26 cellular contexts compared by ENCODE assay signal in genomic region chr7:32802305-32802910, GRCh38.
DNase-seq lines count a peak whose midpoint lies in the region; ATAC-seq, FAIRE-seq and TF ChIP-seq lines count a peak whose summit lies in the region.
"Had no signal": no experiment of that assay in that cellular context is flagged by ENCODE, and none has a peak within 500 bp of the region (broad histone marks: within the 10 kb centered on the region; RNA-seq: fewer than 3 reads in every experiment).

No MANE protein-coding gene starts in this region.

- POLR2A ChIA-PET in GM12878 (lab: Charles Lee): no interaction called here

- H3K36me3 ChIP-seq in GM12878 (ENCODE audit: control insufficient read depth in 2 of 2, insufficient read depth in 2 of 2, low read length in 1 of 2) (no peaks in the 10 kb centered on the region), endodermal cell (ENCODE audit: control insufficient read depth, insufficient read depth, low read length) (no peaks in the 10 kb centered on the region), mesendoderm (ENCODE audit: control insufficient read depth, insufficient read depth, low read length) (no peaks in the 10 kb centered on the region)
- H3K36me3 ChIP-seq: BE2C, BLaER1 had no signal

- H3K79me2 ChIP-seq in GM12878 (ENCODE audit: control insufficient read depth, insufficient read depth, low read length) (no peaks in the 10 kb centered on the region), mesendoderm (ENCODE audit: control insufficient read depth, insufficient read depth, low read length) (no peaks in the 10 kb centered on the region)

- no peak overlapping the region for H3K4me3 ChIP-seq in GM12878
- H3K4me3 ChIP-seq in endodermal cell (ENCODE audit: low read length): peak overlapping the region; percentile 65
- no peak overlapping the region for H3K4me3 ChIP-seq in mesendoderm (ENCODE audit: low read length)
- H3K4me3 ChIP-seq: BLaER1 had no signal

- H3K4me3 Mint-ChIP-seq in endodermal cell: no peak overlapping the region
- H3K4me3 Mint-ChIP-seq: CD14-positive monocyte; CD4-positive, alpha-beta memory T cell; CD4-positive, CD25-positive, alpha-beta regulatory T cell; CD8-positive, alpha-beta memory T cell had no signal

- no peak overlapping the region for H3K4ac ChIP-seq in mesendoderm (ENCODE audit: low read depth, low read length)

- RAD21 ChIA-PET in GM12878 (lab: Charles Lee; ENCODE audit: unreplicated experiment): interaction anchor here (1.2 kb wide), 1 partner anchor 306 kb away, joined by 3 read pairs; no protein-coding TSS in a partner anchor

- peak; percentile 19 for DNase-seq in DMS53 (lab: John Stamatoyannopoulos, UW)
- DNase-seq in DMS53 treated with DMSO at 0.1 percent for 48 hours (lab: John Stamatoyannopoulos, UW; ENCODE audit: unreplicated experiment): no peak
- DNase-seq in GM12878 (ENCODE audit: low read depth, low spot score): no peak
- DNase-seq in endodermal cell: no peak
- peak; percentile 2 for DNase-seq in mesendoderm
- no peak for DNase-seq in NCI-H1930 (lab: John Stamatoyannopoulos, UW)
- DNase-seq in SW480 (ENCODE audit: low spot score): no peak
- no peak for DNase-seq in putamen (ENCODE audit: low spot score)
- DNase-seq: ACHN; BE2C; C1 segment of cervical spinal cord; CD4-positive, alpha-beta memory T cell; CD4-positive, CD25-positive, alpha-beta regulatory T cell; CD8-positive, alpha-beta memory T cell; COR-L47; DMS 273 treated with DMSO at 0.1 percent for 48 hours; DMS153; DMS79; DND-41; EL; GDM1 had no signal

- no peak overlapping the region for H3K27ac Mint-ChIP-seq in endodermal cell
- H3K27ac Mint-ChIP-seq: CD14-positive monocyte; CD4-positive, alpha-beta memory T cell; CD4-positive, CD25-positive, alpha-beta regulatory T cell had no signal

- H3K9ac ChIP-seq in GM12878 (ENCODE audit: control insufficient read depth, insufficient read depth, low read length): no peak overlapping the region
- no peak overlapping the region for H3K9ac ChIP-seq in endodermal cell (ENCODE audit: extremely low read depth, low read length, poor library complexity, severe bottlenecking)
- no peak overlapping the region for H3K9ac ChIP-seq in mesendoderm (ENCODE audit: low read length)
- H3K9ac ChIP-seq: BLaER1 had no signal

- no TSS peak for BruUV-seq in GM12878 (replicated peaks; lab: Mats Ljungman, UMichigan)

- TF ChIP-seq CTCF in GM12878 (IDR thresholded peaks at IDR 0.05 in 2 of 3, conservative IDR thresholded peaks at IDR 0.05 in 1 of 3; ENCODE audit: control insufficient read depth in 2 of 3, extremely low read depth in 1 of 3, insufficient read depth in 1 of 3, low read depth in 3 of 3, low read length in 3 of 3): no peak
- no peak for TF ChIP-seq CTCF in endodermal cell (conservative IDR thresholded peaks at IDR 0.05)

- H3K27me3 ChIP-seq in GM12878 (replicated peaks in 1 of 2; ENCODE audit: control insufficient read depth in 2 of 2, insufficient read depth in 2 of 2, low read length in 1 of 2) (no peaks in the 10 kb centered on the region; a peak in 1 of 4 replicates), endodermal cell (ENCODE audit: control insufficient read depth, insufficient read depth, low read length, poor library complexity, severe bottlenecking) (no peaks in the 10 kb centered on the region), mesendoderm (ENCODE audit: insufficient read depth, low read length, poor library complexity) (no peaks in the 10 kb centered on the region)
- H3K27me3 ChIP-seq: BE2C, BLaER1 had no signal

- no peak for ATAC-seq in GM12878

- H3K18ac ChIP-seq in mesendoderm (ENCODE audit: low read length): no peak overlapping the region

- TF ChIP-seq EP300 in GM12878 (IDR thresholded peaks at IDR 0.05; ENCODE audit: borderline replicate concordance in 1 of 2, control insufficient read depth in 1 of 2, low read depth in 2 of 2, low read length in 2 of 2): no peak

- CTCF ChIA-PET in GM12878 (lab: Yijun Ruan, JAX): interaction anchor here (0.7 kb wide), 1 partner anchor 306 kb away, joined by 3 read pairs; no protein-coding TSS in a partner anchor

- no peak overlapping the region for H4K8ac ChIP-seq in mesendoderm (ENCODE audit: low read depth, low read length)

- H3K36me3 Mint-ChIP-seq in endodermal cell (ENCODE audit: low read depth): peaks cover 11% of the 10 kb centered on the region
- H3K36me3 Mint-ChIP-seq: CD14-positive monocyte; CD4-positive, CD25-positive, alpha-beta regulatory T cell had no signal

- no peak overlapping the region for H2BK5ac ChIP-seq in mesendoderm (ENCODE audit: low read length)

- H3K27me3 Mint-ChIP-seq in endodermal cell (ENCODE audit: insufficient read depth): peaks cover 5% of the 10 kb centered on the region

- FAIRE-seq in GM12878 (lab: Jason Lieb, UNC): no peak
- FAIRE-seq: GM12891, GM19239 had no signal

- H3K23ac ChIP-seq in mesendoderm (ENCODE audit: low read length): no peak overlapping the region

- TF ChIP-seq RAD21 in GM12878 (IDR thresholded peaks at IDR 0.05; ENCODE audit: insufficient read depth, low read depth, low read length): no peak

- H3K27ac ChIP-seq in GM12878 (ENCODE audit: control insufficient read depth, insufficient read depth): no peak overlapping the region
- no peak overlapping the region for H3K27ac ChIP-seq in endodermal cell (ENCODE audit: low read depth, low read length)
- no peak overlapping the region for H3K27ac ChIP-seq in mesendoderm (ENCODE audit: low read depth, low read length)
- H3K27ac ChIP-seq: 22Rv1, BLaER1 had no signal

- H2AFZ ChIP-seq in GM12878 (ENCODE audit: control insufficient read depth, low read depth, low read length): no peak overlapping the region

- H3K79me1 ChIP-seq in mesendoderm (ENCODE audit: low read length): no peaks in the 10 kb centered on the region

- WGBS in GM12878 (ENCODE audit: insufficient coverage, insufficient replicate concordance, low lambda C conversion rate, missing lambda C conversion rate): 17% methylated on average over 3 of the region's 3 CpGs
- 84 to 100% methylated on average over 3 of the region's 3 CpGs for WGBS in endodermal cell (ENCODE audit: insufficient coverage in 1 of 2, insufficient read length in 1 of 2), 2 experiments
- WGBS in mesendoderm (ENCODE audit: extremely low coverage, insufficient coverage, low lambda C conversion rate): no CpG with 5 or more reads among the region's 3 CpGs

- H3K9me3 ChIP-seq in GM12878 (replicated peaks; ENCODE audit: control insufficient read depth, insufficient read depth, low read length) (peaks cover 7% of the 10 kb centered on the region; the same call in 2 of the 3 replicates), endodermal cell (ENCODE audit: control insufficient read depth, low read length) (peaks cover 34% of the 10 kb centered on the region)
- H3K9me3 ChIP-seq: BE2C had no signal

- intact Hi-C loops in GM12878 (cut with micrococcal nuclease; ENCODE audit: unreplicated experiment): no loop called here

- no peak overlapping the region for H4K5ac ChIP-seq in mesendoderm (ENCODE audit: low read length)

- peaks cover 44% of the 10 kb centered on the region for H3K9me3 Mint-ChIP-seq in endodermal cell

- no peak overlapping the region for H2BK15ac ChIP-seq in mesendoderm (replicated peaks; ENCODE audit: low read depth)

- H2AK5ac ChIP-seq in mesendoderm (ENCODE audit: low read length): no peak overlapping the region

- no peaks in the 10 kb centered on the region for H4K20me1 ChIP-seq in GM12878 (ENCODE audit: control insufficient read depth, insufficient read depth)
- H4K20me1 ChIP-seq: BLaER1 had no signal

- in situ Hi-C loops in GM12878 (cut with MboI): no loop called here

- no peaks in the 10 kb centered on the region for H3K4me1 Mint-ChIP-seq in endodermal cell
- H3K4me1 Mint-ChIP-seq: CD14-positive monocyte; CD4-positive, alpha-beta memory T cell; CD4-positive, CD25-positive, alpha-beta regulatory T cell; CD8-positive, alpha-beta memory T cell had no signal

- H3K56ac ChIP-seq in mesendoderm (ENCODE audit: low read length): no peak overlapping the region

- SMC1A ChIA-PET in GM12878 (lab: Charles Lee; ENCODE audit: uncharacterized antibody, unreplicated experiment): no interaction called here

- no peak overlapping the region for H3K4me2 ChIP-seq in GM12878 (ENCODE audit: control insufficient read depth, insufficient read depth)
- no peak overlapping the region for H3K4me2 ChIP-seq in mesendoderm (ENCODE audit: low read length)
- H3K4me2 ChIP-seq: BLaER1 had no signal

- no peak overlapping the region for H2BK120ac ChIP-seq in mesendoderm (ENCODE audit: low read depth, low read length)

- TF ChIP-seq POLR2A in GM12878 (IDR thresholded peaks at IDR 0.05; ENCODE audit: low read depth, low read length): no peak

- H3K4me1 ChIP-seq in GM12878 (ENCODE audit: control insufficient read depth, insufficient read depth, low read length): no peaks in the 10 kb centered on the region
- no peaks in the 10 kb centered on the region for H3K4me1 ChIP-seq in endodermal cell (ENCODE audit: control insufficient read depth, insufficient read depth, low read length)
- no peaks in the 10 kb centered on the region for H3K4me1 ChIP-seq in mesendoderm (ENCODE audit: control insufficient read depth, low read depth, low read length)
- H3K4me1 ChIP-seq: BE2C, BLaER1 had no signal

TF ChIP-seq in GM12878, 131 proteins besides CTCF, POLR2A, EP300 and RAD21 (continues in another document):
- TF ChIP-seq MTA3 (IDR thresholded peaks at IDR 0.05; ENCODE audit: borderline replicate concordance, low read length): no peak

Comparison
In these comparisons a context has a peak if more than half of its experiments do, and no peak if none do; other contexts are left out.
1. DNase-seq: peak in DMS53 (single experiment) and mesendoderm (single experiment); none in DMS53 treated with DMSO at 0.1 percent for 48 hours (single experiment), GM12878 (single experiment), endodermal cell (single experiment), NCI-H1930 (0 of 2), SW480 (single experiment) and putamen (single experiment).